In genomic region chr5:156326718-156327259, GRCh38 we compare ENCODE assay signal across 10 cellular contexts. TPM values are rescaled to one million over a fixed set of nuclear protein-coding genes. Genes with fewer than 3 reads are reported as not detected.
DNase-seq lines count a peak whose midpoint lies in the region; TF ChIP-seq lines count a peak whose summit lies in the region.
"Had no signal": no experiment of that assay in that cellular context is flagged by ENCODE, and none has a peak within 500 bp of the region (broad histone marks: within the 10 kb centered on the region; RNA-seq: fewer than 3 reads in every experiment).

TSS of gene SGCD (plus strand) at chr5:156327164.

- H3K36me3 ChIP-seq in osteoblast (ENCODE audit: insufficient read depth, low read length) = no peaks in the 10 kb centered on the region
- no peaks in the 10 kb centered on the region for H3K36me3 ChIP-seq in A673 (ENCODE audit: insufficient read depth, low read length, poor library complexity, severe bottlenecking)
- H3K36me3 ChIP-seq: neutrophil had no signal

- peaks cover 9% of the 10 kb centered on the region for H3K79me2 ChIP-seq in osteoblast (ENCODE audit: insufficient read depth, low read length)

- H3K4me1 ChIP-seq in osteoblast (ENCODE audit: insufficient read depth, low read length) (peaks cover 8% of the 10 kb centered on the region), A673 (ENCODE audit: insufficient read depth, low read length, poor library complexity, severe bottlenecking) (no peaks in the 10 kb centered on the region)

- peak within 1 kb of the TSS; percentile 96 for H2AFZ ChIP-seq in osteoblast (ENCODE audit: low read length)

- peak within 1 kb of the TSS; percentile 85 for H3K27ac ChIP-seq in osteoblast (ENCODE audit: low read depth, low read length)
- no peak within 1 kb of the TSS for H3K27ac ChIP-seq in A673 (ENCODE audit: low read depth, low read length, poor library complexity, severe bottlenecking)
- H3K27ac ChIP-seq: HL-60, neutrophil had no signal

- POLR2A ChIA-PET in A673 (lab: Charles Lee; ENCODE audit: low non-redundant PET) = no interaction called here

- H3K4me3 ChIP-seq in WI38 (ENCODE audit: low read depth, low read length) = peak within 1 kb of the TSS; percentile 73
- H3K4me3 ChIP-seq in osteoblast (ENCODE audit: insufficient read depth, low read length) = peak within 1 kb of the TSS; percentile 77
- no peak within 1 kb of the TSS for H3K4me3 ChIP-seq in A673 (ENCODE audit: low read depth, low read length, poor library complexity, severe bottlenecking)

- H3K27me3 ChIP-seq in osteoblast (ENCODE audit: insufficient read depth, low read length) (no peaks in the 10 kb centered on the region), A673 (replicated peaks; ENCODE audit: insufficient read depth, low read depth, low read length, poor library complexity) (peaks cover 6% of the 10 kb centered on the region)
- H3K27me3 ChIP-seq: neutrophil had no signal

- H3K4me2 ChIP-seq in osteoblast (ENCODE audit: insufficient read depth, low read length) = peak within 1 kb of the TSS; percentile 95

- no peak for TF ChIP-seq CTCF in WI38 (IDR thresholded peaks at IDR 0.05; ENCODE audit: low read depth, low read length)
- peak; percentile 24 for TF ChIP-seq CTCF in osteoblast (IDR thresholded peaks at IDR 0.05; ENCODE audit: extremely low read depth, low read depth, low read length)
- TF ChIP-seq CTCF in A673 (conservative IDR thresholded peaks at IDR 0.05; ENCODE audit: low read depth, low read length) = no peak

- no TSS peak for BruUV-seq in A673 (replicated peaks; lab: Mats Ljungman, UMichigan)

- CTCF ChIA-PET in A673 (lab: Charles Lee) = no interaction called here

- H3K9me3 ChIP-seq in osteoblast (ENCODE audit: low read depth, low read length) (no peaks in the 10 kb centered on the region), A673 (ENCODE audit: low read depth, low read length, poor library complexity, severe bottlenecking) (no peaks in the 10 kb centered on the region)
- H3K9me3 ChIP-seq: neutrophil had no signal

- DNase-seq in AG08396 (ENCODE audit: low spot score) (peak; percentile 80), glomerular visceral epithelial cell (ENCODE audit: extremely low spot score) (peak; percentile 71), osteoblast (ENCODE audit: insufficient read length, low spot score, missing footprints) (peak; percentile 88), SHP77 treated with DMSO at 0.1 percent for 48 hours (lab: John Stamatoyannopoulos, UW) (no peak), NCI-H748 (lab: John Stamatoyannopoulos, UW; ENCODE audit: unreplicated experiment) (no peak), A673 (ENCODE audit: low spot score) (no peak)
- DNase-seq in activated CD8-positive, alpha-beta memory T cell treated with anti-CD3 and anti-CD28 coated beads, Interleukin-2, amount 50 U/mL, for 48 hours = no peak

- intact Hi-C loops in A673 (cut with micrococcal nuclease; ENCODE audit: unreplicated experiment) = no loop called here

- no peaks in the 10 kb centered on the region for H4K20me1 ChIP-seq in osteoblast (ENCODE audit: insufficient read depth, low read length)

RNA-seq across cellular contexts. Expression of gene SGCD, which starts in this region (rescaled TPM):
- total RNA-seq in osteoblast = 27.1 and 33.3 TPM in 2 replicates
- 0.17 and 0.22 TPM in 2 replicates for total RNA-seq in A673 (2021)

Comparison
In these comparisons a context has a peak if more than half of its experiments do, and no peak if none do; other contexts are left out.
1. RNA of gene SGCD (total RNA-seq): 27.1 to 33.3 TPM in osteoblast; 0.17 to 0.22 TPM in A673; every median in the first group is over 10 times any median in the second.
2. DNase-seq: peak in AG08396 (single experiment), glomerular visceral epithelial cell (single experiment) and osteoblast (single experiment); none in activated CD8-positive, alpha-beta memory T cell treated with anti-CD3 and anti-CD28 coated beads, Interleukin-2, amount 50 U/mL, for 48 hours (single experiment), SHP77 treated with DMSO at 0.1 percent for 48 hours (single experiment), NCI-H748 (single experiment) and A673 (single experiment).